ENCODE assay signal across 1 cellular context in the genomic region with DNA sequence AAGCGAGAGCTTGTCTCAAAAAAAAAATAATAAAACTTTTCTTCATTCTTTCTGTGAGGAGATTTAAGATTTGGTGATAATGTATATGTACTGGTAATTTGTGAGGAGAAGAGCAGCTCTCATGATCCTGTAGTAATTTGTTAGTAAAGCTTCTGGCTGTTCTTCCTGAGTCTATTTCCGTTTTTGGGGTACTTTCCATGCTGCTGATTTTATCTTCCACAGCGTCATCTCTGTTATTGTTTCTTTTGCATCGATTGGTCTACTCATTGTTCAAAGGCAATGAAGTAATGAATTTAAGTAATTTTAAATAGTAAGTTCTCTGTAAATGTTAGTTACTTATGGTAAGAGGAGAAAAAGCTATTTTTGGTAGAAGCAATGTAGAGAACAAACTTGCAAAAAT.
TF ChIP-seq lines count a peak whose summit lies in the region.

No MANE protein-coding gene starts in this region.

TF ChIP-seq in K562, 482 proteins besides CTCF, POLR2A, EP300 and RAD21:
- TF ChIP-seq SP1 (CRISPR knock-in tag; IDR thresholded peaks at IDR 0.05) (no peak), DNMT1 (IDR thresholded peaks at IDR 0.05) (no peak), DMBX1 (CRISPR knock-in tag; IDR thresholded peaks at IDR 0.05; ENCODE audit: borderline replicate concordance) (no peak), KLF10 (CRISPR knock-in tag; IDR thresholded peaks at IDR 0.05) (no peak), ZNF384 (IDR thresholded peaks at IDR 0.05; ENCODE audit: low read depth, low read length) (no peak), ZFP30 (CRISPR knock-in tag; IDR thresholded peaks at IDR 0.05; ENCODE audit: borderline replicate concordance) (0 out of 2 replicates have a peak, but pooled peaks have one; percentile 42), GATA2 (CRISPR knock-in tag; IDR thresholded peaks at IDR 0.05) (no peak)
- TF ChIP-seq, protein P1, sequence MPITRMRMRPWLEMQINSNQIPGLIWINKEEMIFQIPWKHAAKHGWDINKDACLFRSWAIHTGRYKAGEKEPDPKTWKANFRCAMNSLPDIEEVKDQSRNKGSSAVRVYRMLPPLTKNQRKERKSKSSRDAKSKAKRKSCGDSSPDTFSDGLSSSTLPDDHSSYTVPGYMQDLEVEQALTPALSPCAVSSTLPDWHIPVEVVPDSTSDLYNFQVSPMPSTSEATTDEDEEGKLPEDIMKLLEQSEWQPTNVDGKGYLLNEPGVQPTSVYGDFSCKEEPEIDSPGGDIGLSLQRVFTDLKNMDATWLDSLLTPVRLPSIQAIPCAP (CRISPR knock-in tag; IDR thresholded peaks at IDR 0.05; ENCODE audit: borderline replicate concordance): no peak
